In genomic region chr18:10856146-10856545, GRCh38 we compare ENCODE assay signal across 21 cellular contexts.
A peak's percentile ranks its signal among the peaks of the same experiment; 100 is the strongest.
DNase-seq lines count a peak whose midpoint lies in the region; ATAC-seq, FAIRE-seq and TF ChIP-seq lines count a peak whose summit lies in the region.
"Had no signal": no experiment of that assay in that cellular context is flagged by ENCODE, and none has a peak within 500 bp of the region (broad histone marks: within the 10 kb centered on the region; RNA-seq: fewer than 3 reads in every experiment).

No MANE protein-coding gene starts in this region.

- H3K4me1 ChIP-seq in heart right ventricle: no peaks in the 10 kb centered on the region

- TF ChIP-seq POLR2A in H54 (IDR thresholded peaks at IDR 0.05; ENCODE audit: low read depth, low read length): no peak

- 67 to 79% methylated on average over 5 of the region's 5 CpGs for WGBS in heart right ventricle, 2 donors

- H3K27me3 ChIP-seq in heart right ventricle: peaks cover 0 to 13% (median 0%) of the 10 kb centered on the region in 7 donors

- FAIRE-seq in H54 (lab: Jason Lieb, UNC): no peak

- DNase-seq in AG09309 (ENCODE audit: low read depth) (peak; percentile 84), EL (peak; percentile 64), M059J (ENCODE audit: low read depth) (peak; percentile 97), fibroblast of villous mesenchyme (ENCODE audit: low read depth) (peak; percentile 72), H54 (ENCODE audit: insufficient read length, low spot score) (no peak), NCI-H2107 (lab: John Stamatoyannopoulos, UW) (no peak), heart right ventricle (no peak)
- DNase-seq: 8988T; C1 segment of cervical spinal cord; CD4-positive, alpha-beta memory T cell; COR-L47; KBM-7; MM.1S; NCI-H2029 treated with DMSO at 0.1 percent for 48 hours; NCI-H226; NCI-H510A; NCI-H69; SHP77 treated with DMSO at 0.1 percent for 48 hours had no signal

- no peaks in the 10 kb centered on the region for H3K9me3 ChIP-seq in heart right ventricle

- H3K27ac ChIP-seq in heart right ventricle: no peak overlapping the region

- intact Hi-C loops in heart right ventricle (cut with DNase I): loop anchor here in 3 of 10 donors (10.0 kb wide), 3 partner anchors 299 to 699 kb away; no protein-coding TSS in a partner anchor

- no peak for ATAC-seq in heart right ventricle
- ATAC-seq: GM23338, HCT116, Panc1 had no signal

- TF ChIP-seq CTCF in AG09309 (IDR thresholded peaks at IDR 0.05; ENCODE audit: control insufficient read depth, insufficient read depth, low read depth, low read length, missing control alignments): no peak
- no peak for TF ChIP-seq CTCF in fibroblast of villous mesenchyme (IDR thresholded peaks at IDR 0.05; ENCODE audit: insufficient read depth, low read depth, low read length)
- TF ChIP-seq CTCF in heart right ventricle (IDR thresholded peaks at IDR 0.05): no peak

- H3K36me3 ChIP-seq in heart right ventricle: no peaks in the 10 kb centered on the region

- H3K4me3 ChIP-seq in AG09309 (ENCODE audit: control insufficient read depth, low read depth, low read length): no peak overlapping the region
- no peak overlapping the region for H3K4me3 ChIP-seq in fibroblast of villous mesenchyme (ENCODE audit: low read depth, low read length)
- no peak overlapping the region for H3K4me3 ChIP-seq in heart right ventricle
- H3K4me3 ChIP-seq: GM23338 had no signal

Comparison
In these comparisons a context has a peak if more than half of its experiments do, and no peak if none do; other contexts are left out.
1. DNase-seq: peak in AG09309 (single experiment), EL (single experiment), M059J (single experiment) and fibroblast of villous mesenchyme (single experiment); none in H54 (single experiment), NCI-H2107 (single experiment) and heart right ventricle (0 of 2).